In genomic region chr13:45439000-45439399, GRCh38 we compare ENCODE assay signal across 22 cellular contexts. TPM values are rescaled to one million over a fixed set of nuclear protein-coding genes. Genes with fewer than 3 reads are reported as not detected.
DNase-seq lines count a peak whose midpoint lies in the region; ATAC-seq and TF ChIP-seq lines count a peak whose summit lies in the region.
"Had no signal": no experiment of that assay in that cellular context is flagged by ENCODE, and none has a peak within 500 bp of the region (broad histone marks: within the 10 kb centered on the region; RNA-seq: fewer than 3 reads in every experiment).

No MANE protein-coding gene starts in this region.

- H3K4me2 ChIP-seq in Loucy (ENCODE audit: low read depth, low read length, poor library complexity, severe bottlenecking): no peak overlapping the region
- H3K4me2 ChIP-seq: PC-9 had no signal

- no peaks in the 10 kb centered on the region for H3K36me3 Mint-ChIP-seq in activated CD8-positive, alpha-beta memory T cell treated with anti-CD3 and anti-CD28 coated beads, Interleukin-2, amount 10 ng/mL, durations not matched to agents 7 days and 5 days
- H3K36me3 Mint-ChIP-seq: CD4-positive, alpha-beta memory T cell had no signal

- peak; percentile 47 for DNase-seq in activated CD8-positive, alpha-beta memory T cell treated with anti-CD3 and anti-CD28 coated beads, Interleukin-2, amount 10 ng/mL, durations not matched to agents 7 days and 5 days
- no peak for DNase-seq in activated CD8-positive, alpha-beta memory T cell treated with anti-CD3 and anti-CD28 coated beads, Interleukin-2, amount 50 U/mL, for 48 hours
- peak; percentile 54 for DNase-seq in GM12865 (ENCODE audit: low read depth)
- no peak for DNase-seq in gastrocnemius medialis
- no peak for DNase-seq in MG63
- DNase-seq in AG08395 (ENCODE audit: low spot score): no peak
- DNase-seq: BE2C; CD4-positive, alpha-beta memory T cell; DMS153; GDM1; GM23248; NCI-H1417; NCI-H187; NCI-H2107; NCI-H226; NCI-H524; PC-9; SJCRH30 had no signal

- H3K27me3 ChIP-seq in Loucy (ENCODE audit: insufficient read depth, low read length, poor library complexity, severe bottlenecking) (no peaks in the 10 kb centered on the region), gastrocnemius medialis (no peaks in the 10 kb centered on the region), MG63 (no peaks in the 10 kb centered on the region)
- H3K27me3 ChIP-seq: BE2C, SJCRH30 had no signal

- no peak for TF ChIP-seq POLR2A in gastrocnemius medialis (IDR thresholded peaks at IDR 0.05)

- H2AFZ ChIP-seq in Loucy (ENCODE audit: low read length): 0 out of 2 replicates have a peak overlapping the region, but pooled peaks have one; percentile 46
- H2AFZ ChIP-seq: GM23248, PC-9 had no signal

- no peaks in the 10 kb centered on the region for H4K20me1 ChIP-seq in Loucy (ENCODE audit: insufficient read depth, low read length, poor library complexity, severe bottlenecking)

- no peaks in the 10 kb centered on the region for H3K36me3 ChIP-seq in Loucy (ENCODE audit: insufficient read depth, low read length)
- H3K36me3 ChIP-seq in gastrocnemius medialis: no peaks in the 10 kb centered on the region
- H3K36me3 ChIP-seq in MG63: no peaks in the 10 kb centered on the region
- H3K36me3 ChIP-seq: BE2C, SJCRH30 had no signal

- peaks cover 29% of the 10 kb centered on the region for H3K4me1 Mint-ChIP-seq in activated CD8-positive, alpha-beta memory T cell treated with anti-CD3 and anti-CD28 coated beads, Interleukin-2, amount 10 ng/mL, durations not matched to agents 7 days and 5 days

- H3F3A ChIP-seq in Loucy (ENCODE audit: low read depth): no peaks in the 10 kb centered on the region

- H3K9me3 Mint-ChIP-seq in activated CD8-positive, alpha-beta memory T cell treated with anti-CD3 and anti-CD28 coated beads, Interleukin-2, amount 10 ng/mL, durations not matched to agents 7 days and 5 days (ENCODE audit: low read depth): no peaks in the 10 kb centered on the region
- H3K9me3 Mint-ChIP-seq: CD4-positive, alpha-beta memory T cell had no signal

- TF ChIP-seq CTCF in GM12865 (IDR thresholded peaks at IDR 0.05; ENCODE audit: insufficient read depth, low read depth, low read length, missing control alignments): no peak
- no peak for TF ChIP-seq CTCF in Loucy (conservative IDR thresholded peaks at IDR 0.05; ENCODE audit: low read length)
- no peak for TF ChIP-seq CTCF in gastrocnemius medialis (IDR thresholded peaks at IDR 0.05 in 4 of 5, conservative IDR thresholded peaks at IDR 0.05 in 1 of 5)

- intact Hi-C loops in gastrocnemius medialis (cut with DNase I; ENCODE audit: low total_unique reads): no loop called here

- H3K79me2 ChIP-seq in Loucy (ENCODE audit: insufficient read depth, low read length): no peaks in the 10 kb centered on the region

- in situ Hi-C loops in gastrocnemius medialis (cut with MboI; ENCODE audit: low sequenced_read_pairs in 4 of 4): no loop called here

- H3K9me3 ChIP-seq in Loucy (ENCODE audit: insufficient read depth, low read depth, low read length) (no peaks in the 10 kb centered on the region), gastrocnemius medialis (no peaks in the 10 kb centered on the region), MG63 (no peaks in the 10 kb centered on the region)
- H3K9me3 ChIP-seq: BE2C, SJCRH30 had no signal

- no peak overlapping the region for H3K9ac ChIP-seq in Loucy (ENCODE audit: low read depth, low read length, poor library complexity, severe bottlenecking)
- H3K9ac ChIP-seq: GM23248 had no signal

- no peak overlapping the region for H3K27ac Mint-ChIP-seq in activated CD8-positive, alpha-beta memory T cell treated with anti-CD3 and anti-CD28 coated beads, Interleukin-2, amount 10 ng/mL, durations not matched to agents 7 days and 5 days
- H3K27ac Mint-ChIP-seq: CD4-positive, alpha-beta memory T cell had no signal

- H3K27ac ChIP-seq in gastrocnemius medialis: peak overlapping the region; percentile 82 to 93 (median 89)
- H3K27ac ChIP-seq: GM23248, PC-9, RWPE1, SJCRH30 had no signal

- ATAC-seq in activated CD8-positive, alpha-beta memory T cell treated with anti-CD3 and anti-CD28 coated beads, Interleukin-2, amount 10 ng/mL, durations not matched to agents 7 days and 5 days: peak; percentile 71
- no peak for ATAC-seq in gastrocnemius medialis
- no peak for ATAC-seq in GM19351 (IDR thresholded peaks at IDR 0.05; ENCODE audit: unreplicated experiment)
- ATAC-seq: K562 had no signal

- H3K4me1 ChIP-seq in Loucy (ENCODE audit: insufficient read depth, low read length, poor library complexity, severe bottlenecking) (no peaks in the 10 kb centered on the region), gastrocnemius medialis (peaks cover 22 to 30% of the 10 kb centered on the region in 2 donors)
- H3K4me1 ChIP-seq: BE2C, SJCRH30 had no signal

- CTCF ChIA-PET in activated CD8-positive, alpha-beta memory T cell treated with anti-CD3 and anti-CD28 coated beads, Interleukin-2, amount 10 ng/mL, durations not matched to agents 7 days and 5 days (lab: Charles Lee): interaction anchor here (1.2 kb wide), 1 partner anchor 27 kb away, joined by 3 read pairs; no protein-coding TSS in a partner anchor

- no peaks in the 10 kb centered on the region for H3K9me2 ChIP-seq in Loucy (replicated peaks; ENCODE audit: low read depth, low read length)

- no peaks in the 10 kb centered on the region for H3K27me3 Mint-ChIP-seq in activated CD8-positive, alpha-beta memory T cell treated with anti-CD3 and anti-CD28 coated beads, Interleukin-2, amount 10 ng/mL, durations not matched to agents 7 days and 5 days

- no peak overlapping the region for H3K4me3 Mint-ChIP-seq in activated CD8-positive, alpha-beta memory T cell treated with anti-CD3 and anti-CD28 coated beads, Interleukin-2, amount 10 ng/mL, durations not matched to agents 7 days and 5 days
- H3K4me3 Mint-ChIP-seq: CD4-positive, alpha-beta memory T cell had no signal

- no peak overlapping the region for H3K4me3 ChIP-seq in GM12865 (ENCODE audit: low read depth, low read length)
- no peak overlapping the region for H3K4me3 ChIP-seq in Loucy (ENCODE audit: low read length, poor library complexity, severe bottlenecking)
- H3K4me3 ChIP-seq in gastrocnemius medialis: no peak overlapping the region
- H3K4me3 ChIP-seq in MG63: no peak overlapping the region
- H3K4me3 ChIP-seq: GM23248, K562, PC-9, SJCRH30 had no signal

RNA-seq across cellular contexts. Expression of gene SLC25A30, which starts 20.8 kb away (rescaled TPM):
- total RNA-seq in activated CD8-positive, alpha-beta memory T cell treated with anti-CD3 and anti-CD28 coated beads, Interleukin-2, amount 10 ng/mL, durations not matched to agents 7 days and 5 days: 10 to 100 TPM; 23.5 to 28.4 TPM
- 10 to 100 TPM in 3 of 4 donors, 1 to 10 TPM in 1; 4.2 to 27.1 (median 14.6) TPM for total RNA-seq in gastrocnemius medialis
- 4.2 and 14.0 TPM in 2 replicates for total RNA-seq in MG63 (2014; rRNA removed; shearing (Covaris generic); ENCODE audit: low replicate concordance)

RNA-seq across cellular contexts. Expression of gene COG3, which starts 25.7 kb away (rescaled TPM):
- 10 to 100 TPM; 20.7 to 25.1 TPM for total RNA-seq in activated CD8-positive, alpha-beta memory T cell treated with anti-CD3 and anti-CD28 coated beads, Interleukin-2, amount 10 ng/mL, durations not matched to agents 7 days and 5 days
- 10 to 100 TPM; 10.4 to 20.3 (median 17.8) TPM for total RNA-seq in gastrocnemius medialis
- total RNA-seq in MG63 (2014; rRNA removed; shearing (Covaris generic); ENCODE audit: low replicate concordance): 15.2 and 18.3 TPM in 2 replicates

Comparison
In these comparisons a context has a peak if more than half of its experiments do, and no peak if none do; other contexts are left out.
1. DNase-seq: peak in activated CD8-positive, alpha-beta memory T cell treated with anti-CD3 and anti-CD28 coated beads, Interleukin-2, amount 10 ng/mL, durations not matched to agents 7 days and 5 days (single experiment) and GM12865 (single experiment); none in activated CD8-positive, alpha-beta memory T cell treated with anti-CD3 and anti-CD28 coated beads, Interleukin-2, amount 50 U/mL, for 48 hours (single experiment), gastrocnemius medialis (0 of 2), MG63 (single experiment) and AG08395 (single experiment).